In genomic region chr4:88291003-88291402, GRCh38 we compare ENCODE assay signal across 1 cellular context.
TF ChIP-seq lines count a peak whose summit lies in the region.

No MANE protein-coding gene starts in this region.

TF ChIP-seq in K562, 482 proteins besides CTCF, POLR2A, EP300 and RAD21:
- TF ChIP-seq ZNF12 (CRISPR knock-in tag; IDR thresholded peaks at IDR 0.05), result no peak
- TF ChIP-seq FOXO4 (CRISPR knock-in tag; IDR thresholded peaks at IDR 0.05), result no peak
- TF ChIP-seq, protein P1, sequence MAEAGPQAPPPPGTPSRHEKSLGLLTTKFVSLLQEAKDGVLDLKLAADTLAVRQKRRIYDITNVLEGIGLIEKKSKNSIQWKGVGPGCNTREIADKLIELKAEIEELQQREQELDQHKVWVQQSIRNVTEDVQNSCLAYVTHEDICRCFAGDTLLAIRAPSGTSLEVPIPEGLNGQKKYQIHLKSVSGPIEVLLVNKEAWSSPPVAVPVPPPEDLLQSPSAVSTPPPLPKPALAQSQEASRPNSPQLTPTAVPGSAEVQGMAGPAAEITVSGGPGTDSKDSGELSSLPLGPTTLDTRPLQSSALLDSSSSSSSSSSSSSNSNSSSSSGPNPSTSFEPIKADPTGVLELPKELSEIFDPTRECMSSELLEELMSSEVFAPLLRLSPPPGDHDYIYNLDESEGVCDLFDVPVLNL (CRISPR knock-in tag; IDR thresholded peaks at IDR 0.05; ENCODE audit: low read depth), result no peak
- no peak for TF ChIP-seq GATA2 (CRISPR knock-in tag; IDR thresholded peaks at IDR 0.05)
- no peak for TF ChIP-seq ZNF699 (CRISPR knock-in tag; IDR thresholded peaks at IDR 0.05; ENCODE audit: insufficient replicate concordance)
- TF ChIP-seq CBFA2T3 (IDR thresholded peaks at IDR 0.05), result no peak
- no peak for TF ChIP-seq CXXC5 (CRISPR knock-in tag; IDR thresholded peaks at IDR 0.05)
- TF ChIP-seq TBL1XR1 (IDR thresholded peaks at IDR 0.05; ENCODE audit: low read length in 2 of 2), result no peak
- TF ChIP-seq ZNF217 (CRISPR knock-in tag; IDR thresholded peaks at IDR 0.05), result no peak
- no peak for TF ChIP-seq TAF1 (IDR thresholded peaks at IDR 0.05; ENCODE audit: control insufficient read depth, extremely low read depth, insufficient read depth, low read length, severe bottlenecking)
- no peak for TF ChIP-seq CBFA2T2 (conservative IDR thresholded peaks at IDR 0.05)
- no peak for TF ChIP-seq ADNP (tag; IDR thresholded peaks at IDR 0.05)
- TF ChIP-seq DPF2 (IDR thresholded peaks at IDR 0.05), result no peak
- no peak for TF ChIP-seq CEBPG (CRISPR knock-in tag; IDR thresholded peaks at IDR 0.05)
- no peak for TF ChIP-seq CEBPG (tag; conservative IDR thresholded peaks at IDR 0.05 in 1 of 2, IDR thresholded peaks at IDR 0.05 in 1 of 2)
- no peak for TF ChIP-seq ZNF764 (CRISPR knock-in tag; IDR thresholded peaks at IDR 0.05; ENCODE audit: low read depth)
- no peak for TF ChIP-seq MNT (conservative IDR thresholded peaks at IDR 0.05)
- TF ChIP-seq, protein P2, sequence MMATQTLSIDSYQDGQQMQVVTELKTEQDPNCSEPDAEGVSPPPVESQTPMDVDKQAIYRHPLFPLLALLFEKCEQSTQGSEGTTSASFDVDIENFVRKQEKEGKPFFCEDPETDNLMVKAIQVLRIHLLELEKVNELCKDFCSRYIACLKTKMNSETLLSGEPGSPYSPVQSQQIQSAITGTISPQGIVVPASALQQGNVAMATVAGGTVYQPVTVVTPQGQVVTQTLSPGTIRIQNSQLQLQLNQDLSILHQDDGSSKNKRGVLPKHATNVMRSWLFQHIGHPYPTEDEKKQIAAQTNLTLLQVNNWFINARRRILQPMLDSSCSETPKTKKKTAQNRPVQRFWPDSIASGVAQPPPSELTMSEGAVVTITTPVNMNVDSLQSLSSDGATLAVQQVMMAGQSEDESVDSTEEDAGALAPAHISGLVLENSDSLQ (IDR thresholded peaks at IDR 0.05), result no peak
- no peak for TF ChIP-seq MCM3 (IDR thresholded peaks at IDR 0.05)
- no peak for TF ChIP-seq HNRNPH1 (optimal IDR thresholded peaks at IDR 0.05; ENCODE audit: low read depth, low read length)
- no peak for TF ChIP-seq MTA1 (IDR thresholded peaks at IDR 0.05; ENCODE audit: borderline replicate concordance)
